ENCODE assay signal across 10 cellular contexts in genomic region chr2:236545814-236546480, GRCh38.
DNase-seq lines count a peak whose midpoint lies in the region; ATAC-seq lines count a peak whose summit lies in the region.
"Had no signal": no experiment of that assay in that cellular context is flagged by ENCODE, and none has a peak within 500 bp of the region (broad histone marks: within the 10 kb centered on the region; RNA-seq: fewer than 3 reads in every experiment).

No MANE protein-coding gene starts in this region.

- peak in 1 of 2 donors; percentile 48 for DNase-seq in memory B cell (ENCODE audit: low spot score in 2 of 2)
- no peak for DNase-seq in NCI-H1436 treated with DMSO at 0.1 percent for 48 hours (lab: John Stamatoyannopoulos, UW)
- DNase-seq in AG20443 (ENCODE audit: low spot score), result no peak
- no peak for DNase-seq in NCI-H1417 (lab: John Stamatoyannopoulos, UW)
- DNase-seq in kidney glomerular epithelial cell (lab: John Stamatoyannopoulos, UW), result no peak
- DNase-seq: nucleus accumbens had no signal

- H3K27me3 Mint-ChIP-seq in memory B cell, result no peaks in the 10 kb centered on the region

- peak; percentile 51 for ATAC-seq in GM18519 (IDR thresholded peaks at IDR 0.05; ENCODE audit: low FRiP score, unreplicated experiment)
- peak; percentile 76 for ATAC-seq in GM21723 (IDR thresholded peaks at IDR 0.05; ENCODE audit: unreplicated experiment)
- peak; percentile 69 for ATAC-seq in memory B cell (ENCODE audit: low read depth)

- peak overlapping the region; percentile 96 for H3K27ac Mint-ChIP-seq in memory B cell

- peak overlapping the region; percentile 70 for H3K4me3 Mint-ChIP-seq in memory B cell

- H3K36me3 ChIP-seq in KOPT-K1 (ENCODE audit: insufficient read depth, low read length), result peaks cover 8% of the 10 kb centered on the region; the same call in 1 of the 2 replicates
- H3K36me3 ChIP-seq: upper lobe of left lung had no signal

- H3K4me1 Mint-ChIP-seq in memory B cell, result peaks cover 59% of the 10 kb centered on the region

- H3K9me3 ChIP-seq in KOPT-K1 (ENCODE audit: insufficient read depth, low read length, poor library complexity, severe bottlenecking), result peaks cover 5% of the 10 kb centered on the region
- H3K9me3 ChIP-seq: upper lobe of left lung had no signal

- H3K27ac ChIP-seq in KOPT-K1 (ENCODE audit: low read depth, low read length, poor library complexity, severe bottlenecking), result peak overlapping the region; percentile 96

- H3K9me3 Mint-ChIP-seq in memory B cell, result peaks cover 6% of the 10 kb centered on the region

- H3K36me3 Mint-ChIP-seq in memory B cell, result peaks cover 5% of the 10 kb centered on the region
